Comparison of ENCODE assay signal across 10 cellular contexts in genomic region chrX:30513284-30513683, GRCh38.
DNase-seq lines count a peak whose midpoint lies in the region; ATAC-seq, FAIRE-seq and TF ChIP-seq lines count a peak whose summit lies in the region.
"Had no signal": no experiment of that assay in that cellular context is flagged by ENCODE, and none has a peak within 500 bp of the region (broad histone marks: within the 10 kb centered on the region; RNA-seq: fewer than 3 reads in every experiment).

No MANE protein-coding gene starts in this region.

- DNase-seq in Caco-2 (no peak), SK-MEL-5 (ENCODE audit: low read depth, low spot score) (peak; percentile 17), caudate nucleus (lab: John Stamatoyannopoulos, UW) (no peak), D341Med (ENCODE audit: low spot score) (no peak), NCI-H524 treated with DMSO at 0.1 percent for 48 hours (lab: John Stamatoyannopoulos, UW) (no peak)
- no peak for DNase-seq in activated naive CD8-positive, alpha-beta T cell treated with anti-CD3 and anti-CD28 coated beads, Interleukin-2, amount 50 U/mL, for 24 hours
- DNase-seq: MV-4-11 had no signal

- H3K36me3 ChIP-seq in Caco-2 (ENCODE audit: control insufficient read depth, insufficient read depth, low read length) = no peaks in the 10 kb centered on the region

- H3K4me1 ChIP-seq in Caco-2 = no peaks in the 10 kb centered on the region

- no TSS peak for BruUV-seq in Caco-2 (replicated peaks; lab: Mats Ljungman, UMichigan)

- no peak overlapping the region for H3K27ac ChIP-seq in caudate nucleus (ENCODE audit: low read depth, low read length)

- no peaks in the 10 kb centered on the region for H3K27me3 ChIP-seq in Caco-2 (replicated peaks; ENCODE audit: control insufficient read depth, insufficient read depth, low read length)

- H3K9me3 Mint-ChIP-seq in Caco-2 (ENCODE audit: unreplicated experiment) = no peaks in the 10 kb centered on the region
- no peaks in the 10 kb centered on the region for H3K9me3 Mint-ChIP-seq in activated naive CD8-positive, alpha-beta T cell treated with anti-CD3 and anti-CD28 coated beads, Interleukin-2, amount 50 U/mL, for 24 hours

- no peaks in the 10 kb centered on the region for H3K36me3 Mint-ChIP-seq in Caco-2 (ENCODE audit: insufficient read depth, unreplicated experiment)
- H3K36me3 Mint-ChIP-seq in activated naive CD8-positive, alpha-beta T cell treated with anti-CD3 and anti-CD28 coated beads, Interleukin-2, amount 50 U/mL, for 24 hours (ENCODE audit: low read depth) = no peaks in the 10 kb centered on the region

- peak; percentile 69 for FAIRE-seq in islet of Langerhans (lab: Jason Lieb, UNC)
- FAIRE-seq: frontal cortex had no signal

- H3K9me3 ChIP-seq in Caco-2 = no peaks in the 10 kb centered on the region

- H3K4me3 ChIP-seq in Caco-2 (ENCODE audit: low read depth, low read length) = no peak overlapping the region

- H3K4me1 Mint-ChIP-seq in Caco-2 (ENCODE audit: low read depth, unreplicated experiment) = peaks cover 7% of the 10 kb centered on the region
- no peaks in the 10 kb centered on the region for H3K4me1 Mint-ChIP-seq in activated naive CD8-positive, alpha-beta T cell treated with anti-CD3 and anti-CD28 coated beads, Interleukin-2, amount 50 U/mL, for 24 hours

- in situ Hi-C loops in SK-MEL-5 (cut with HindIII; ENCODE audit: low pct_unique_long_range_greater_than_20kb, low sequenced_read_pairs) = no loop called here

- CTCF ChIA-PET in Caco-2 (lab: Charles Lee) = no interaction called here

- TF ChIP-seq CTCF in Caco-2 (IDR thresholded peaks at IDR 0.05; ENCODE audit: insufficient read depth in 1 of 2, low read depth in 1 of 2, low read length in 1 of 2, severe bottlenecking in 1 of 2, unreplicated experiment in 1 of 2) = peak; percentile 20 to 45

- no peak overlapping the region for H3K4me3 Mint-ChIP-seq in Caco-2 (ENCODE audit: unreplicated experiment)
- H3K4me3 Mint-ChIP-seq in activated naive CD8-positive, alpha-beta T cell treated with anti-CD3 and anti-CD28 coated beads, Interleukin-2, amount 50 U/mL, for 24 hours = no peak overlapping the region

- intact Hi-C loops in Caco-2 (cut with micrococcal nuclease; ENCODE audit: unreplicated experiment) = no loop called here

- H3K27me3 Mint-ChIP-seq in Caco-2 (ENCODE audit: insufficient read depth, unreplicated experiment) = peaks cover 17% of the 10 kb centered on the region
- H3K27me3 Mint-ChIP-seq in activated naive CD8-positive, alpha-beta T cell treated with anti-CD3 and anti-CD28 coated beads, Interleukin-2, amount 50 U/mL, for 24 hours = no peaks in the 10 kb centered on the region

- POLR2A ChIA-PET in Caco-2 (lab: Charles Lee) = no interaction called here

- ATAC-seq in GM21723 (IDR thresholded peaks at IDR 0.05; ENCODE audit: unreplicated experiment) = peak; percentile 60
- ATAC-seq in activated naive CD8-positive, alpha-beta T cell treated with anti-CD3 and anti-CD28 coated beads, Interleukin-2, amount 50 U/mL, for 24 hours = no peak

- H3K27ac Mint-ChIP-seq in Caco-2 (ENCODE audit: unreplicated experiment) = no peak overlapping the region
- no peak overlapping the region for H3K27ac Mint-ChIP-seq in activated naive CD8-positive, alpha-beta T cell treated with anti-CD3 and anti-CD28 coated beads, Interleukin-2, amount 50 U/mL, for 24 hours
